In genomic region chr5:75847561-75848021, GRCh38 we compare ENCODE assay signal across 11 cellular contexts.
DNase-seq lines count a peak whose midpoint lies in the region; ATAC-seq and TF ChIP-seq lines count a peak whose summit lies in the region.
"Had no signal": no experiment of that assay in that cellular context is flagged by ENCODE, and none has a peak within 500 bp of the region (broad histone marks: within the 10 kb centered on the region; RNA-seq: fewer than 3 reads in every experiment).

No MANE protein-coding gene starts in this region.

- H4K20me1 ChIP-seq in GM23338 (replicated peaks; ENCODE audit: insufficient read depth) = no peaks in the 10 kb centered on the region

- H3K9me3 Mint-ChIP-seq in GM23338 = no peaks in the 10 kb centered on the region; the same call in 2 of the 3 replicates
- no peaks in the 10 kb centered on the region for H3K9me3 Mint-ChIP-seq in effector memory CD8-positive, alpha-beta T cell

- H3K4me2 ChIP-seq in GM23338 = no peak overlapping the region

- no peak overlapping the region for H3K27ac ChIP-seq in GM23338 (ENCODE audit: low read depth)
- H3K27ac ChIP-seq: skin epidermis had no signal

- H3K36me3 Mint-ChIP-seq in GM23338 (ENCODE audit: low read depth) = no peaks in the 10 kb centered on the region
- peaks cover 2% of the 10 kb centered on the region for H3K36me3 Mint-ChIP-seq in effector memory CD8-positive, alpha-beta T cell (ENCODE audit: insufficient read depth)

- H3K27ac Mint-ChIP-seq in GM23338 = no peak overlapping the region
- H3K27ac Mint-ChIP-seq in effector memory CD8-positive, alpha-beta T cell = no peak overlapping the region

- no peak overlapping the region for H3K4me3 ChIP-seq in GM23338
- H3K4me3 ChIP-seq: skin epidermis had no signal

- DNase-seq in RPMI8226 = peak; percentile 47
- no peak for DNase-seq in GM23338 (ENCODE audit: low spot score)
- DNase-seq in cerebellar nuclear complex (lab: John Stamatoyannopoulos, UW) = no peak
- DNase-seq in effector memory CD8-positive, alpha-beta T cell = no peak
- DNase-seq in effector CD8-positive, alpha-beta T cell (lab: John Stamatoyannopoulos, UW) = no peak
- DNase-seq: activated CD8-positive, alpha-beta memory T cell treated with anti-CD3 and anti-CD28 coated beads for 24 hours; C1 segment of cervical spinal cord had no signal

- no peaks in the 10 kb centered on the region for H3F3A ChIP-seq in GM23338 (replicated peaks; ENCODE audit: low read depth)

- no peaks in the 10 kb centered on the region for H3K9me2 ChIP-seq in GM23338 (ENCODE audit: insufficient read depth)

- H3K4me1 ChIP-seq in GM23338 (ENCODE audit: insufficient read depth) = no peaks in the 10 kb centered on the region

- H3K27me3 ChIP-seq in GM23338 (ENCODE audit: insufficient read depth) = no peaks in the 10 kb centered on the region

- H3K36me3 ChIP-seq in GM23338 (ENCODE audit: insufficient read depth) = no peaks in the 10 kb centered on the region

- ATAC-seq in GM18502 (IDR thresholded peaks at IDR 0.05; ENCODE audit: poor library complexity, unreplicated experiment) = peak; percentile 94
- peak; percentile 95 for ATAC-seq in GM21447 (IDR thresholded peaks at IDR 0.05; ENCODE audit: unreplicated experiment)
- ATAC-seq in HG03108 (IDR thresholded peaks at IDR 0.05; ENCODE audit: unreplicated experiment) = peak; percentile 87
- no peak for ATAC-seq in GM23338
- no peak for ATAC-seq in effector memory CD8-positive, alpha-beta T cell (replicated peaks)

- peaks cover 4% of the 10 kb centered on the region for H3K27me3 Mint-ChIP-seq in GM23338 (ENCODE audit: insufficient read depth, low read depth, poor library complexity)
- peaks cover 58 to 64% of the 10 kb centered on the region in 2 donors for H3K27me3 Mint-ChIP-seq in effector memory CD8-positive, alpha-beta T cell

- H3K4me3 Mint-ChIP-seq in GM23338 = no peak overlapping the region
- no peak overlapping the region for H3K4me3 Mint-ChIP-seq in effector memory CD8-positive, alpha-beta T cell

- no peak overlapping the region for H2AFZ ChIP-seq in GM23338

- H3K79me2 ChIP-seq in GM23338 (replicated peaks; ENCODE audit: insufficient read depth) = no peaks in the 10 kb centered on the region

- no peak for TF ChIP-seq CTCF in GM23338 (conservative IDR thresholded peaks at IDR 0.05; ENCODE audit: low read depth in 2 of 2)

- no peaks in the 10 kb centered on the region for H3K4me1 Mint-ChIP-seq in GM23338
- no peaks in the 10 kb centered on the region for H3K4me1 Mint-ChIP-seq in effector memory CD8-positive, alpha-beta T cell (ENCODE audit: low read depth in 2 of 2)

TF ChIP-seq in GM23338, 12 proteins besides CTCF, POLR2A, EP300 and RAD21:
- TF ChIP-seq EZH2 (IDR thresholded peaks at IDR 0.05; ENCODE audit: low read depth, unreplicated experiment) = no peak
- no peak for TF ChIP-seq NANOG (IDR thresholded peaks at IDR 0.05; ENCODE audit: borderline replicate concordance)
- no peak for TF ChIP-seq POLR2AphosphoS5 (IDR thresholded peaks at IDR 0.05; ENCODE audit: low read depth)
- no peak for TF ChIP-seq CREB1 (CRISPR knock-in tag; IDR thresholded peaks at IDR 0.05; ENCODE audit: low read depth)
- TF ChIP-seq, protein P1, sequence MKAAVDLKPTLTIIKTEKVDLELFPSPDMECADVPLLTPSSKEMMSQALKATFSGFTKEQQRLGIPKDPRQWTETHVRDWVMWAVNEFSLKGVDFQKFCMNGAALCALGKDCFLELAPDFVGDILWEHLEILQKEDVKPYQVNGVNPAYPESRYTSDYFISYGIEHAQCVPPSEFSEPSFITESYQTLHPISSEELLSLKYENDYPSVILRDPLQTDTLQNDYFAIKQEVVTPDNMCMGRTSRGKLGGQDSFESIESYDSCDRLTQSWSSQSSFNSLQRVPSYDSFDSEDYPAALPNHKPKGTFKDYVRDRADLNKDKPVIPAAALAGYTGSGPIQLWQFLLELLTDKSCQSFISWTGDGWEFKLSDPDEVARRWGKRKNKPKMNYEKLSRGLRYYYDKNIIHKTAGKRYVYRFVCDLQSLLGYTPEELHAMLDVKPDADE (IDR thresholded peaks at IDR 0.05) = no peak
- no peak for TF ChIP-seq ZNF462 (CRISPR knock-in tag; IDR thresholded peaks at IDR 0.05)
- TF ChIP-seq ZNF114 (CRISPR knock-in tag; IDR thresholded peaks at IDR 0.05) = no peak
- TF ChIP-seq JUNB (IDR thresholded peaks at IDR 0.05; ENCODE audit: unreplicated experiment) = no peak
- no peak for TF ChIP-seq ZNF331 (CRISPR knock-in tag; IDR thresholded peaks at IDR 0.05; ENCODE audit: low read depth)

Comparison
In these comparisons a context has a peak if more than half of its experiments do, and no peak if none do; other contexts are left out.
1. ATAC-seq: peak in GM18502 (single experiment), GM21447 (single experiment) and HG03108 (single experiment); none in GM23338 (single experiment) and effector memory CD8-positive, alpha-beta T cell (single experiment).